In genomic region chr21:33687634-33688033, GRCh38 we compare ENCODE assay signal across 19 cellular contexts. TPM values are rescaled to one million over a fixed set of nuclear protein-coding genes. Genes with fewer than 3 reads are reported as not detected.
A peak's percentile ranks its signal among the peaks of the same experiment; 100 is the strongest.
DNase-seq lines count a peak whose midpoint lies in the region; ATAC-seq, FAIRE-seq and TF ChIP-seq lines count a peak whose summit lies in the region.
"Had no signal": no experiment of that assay in that cellular context is flagged by ENCODE, and none has a peak within 500 bp of the region (broad histone marks: within the 10 kb centered on the region; RNA-seq: fewer than 3 reads in every experiment).

No MANE protein-coding gene starts in this region.

- H3K4me1 ChIP-seq in cardiac muscle cell (ENCODE audit: low read depth) (peaks cover 74% of the 10 kb centered on the region), right atrium auricular region (peaks cover 0 to 89% of the 10 kb centered on the region in 2 donors), HUES64 (ENCODE audit: insufficient read depth, low read length) (peaks cover 79% of the 10 kb centered on the region), astrocyte (ENCODE audit: insufficient read depth, low read length) (peaks cover 47% of the 10 kb centered on the region), subcutaneous abdominal adipose tissue (ENCODE audit: control insufficient read depth in 5 of 5, insufficient read depth in 5 of 5, low read length in 5 of 5) (peaks cover 2 to 71% (median 59%) of the 10 kb centered on the region in 5 donors)
- H3K4me1 ChIP-seq: BLaER1 had no signal

- ATAC-seq in GM18511 (IDR thresholded peaks at IDR 0.05; ENCODE audit: unreplicated experiment): no peak
- ATAC-seq: CD8-positive, alpha-beta T cell; GM12878; K562; Right ventricle myocardium inferior had no signal

- TF ChIP-seq CTCF in cardiac muscle cell (IDR thresholded peaks at IDR 0.05; ENCODE audit: low read depth, low read length) (no peak), right atrium auricular region (IDR thresholded peaks at IDR 0.05) (no peak), astrocyte (IDR thresholded peaks at IDR 0.05; ENCODE audit: insufficient read depth, low read depth, low read length) (no peak)

- peak overlapping the region; percentile 90 for H3K27ac Mint-ChIP-seq in astrocyte (ENCODE audit: unreplicated experiment)
- H3K27ac Mint-ChIP-seq: CD8-positive, alpha-beta T cell had no signal

- H3K4me3 Mint-ChIP-seq in astrocyte (ENCODE audit: unreplicated experiment): no peak overlapping the region
- H3K4me3 Mint-ChIP-seq: CD8-positive, alpha-beta T cell had no signal

- H3K36me3 Mint-ChIP-seq in astrocyte (ENCODE audit: low read depth, unreplicated experiment): no peaks in the 10 kb centered on the region
- H3K36me3 Mint-ChIP-seq: CD8-positive, alpha-beta T cell had no signal

- peaks cover 22% of the 10 kb centered on the region for H4K20me1 ChIP-seq in astrocyte (ENCODE audit: insufficient read depth, low read length)
- H4K20me1 ChIP-seq: BLaER1 had no signal

- H3K9me3 ChIP-seq in cardiac muscle cell (ENCODE audit: low read depth): no peaks in the 10 kb centered on the region
- H3K9me3 ChIP-seq in right atrium auricular region: no peaks in the 10 kb centered on the region
- no peaks in the 10 kb centered on the region for H3K9me3 ChIP-seq in HUES64 (ENCODE audit: insufficient read depth, low read depth, low read length)
- H3K9me3 ChIP-seq in astrocyte (ENCODE audit: insufficient read depth, low read depth, low read length): no peaks in the 10 kb centered on the region
- no peaks in the 10 kb centered on the region for H3K9me3 ChIP-seq in subcutaneous abdominal adipose tissue (ENCODE audit: control insufficient read depth in 5 of 5, low read length in 5 of 5)
- H3K9me3 ChIP-seq: BLaER1, Peyer's patch had no signal

- H3K27me3 Mint-ChIP-seq in astrocyte (ENCODE audit: low read depth, unreplicated experiment): no peaks in the 10 kb centered on the region

- H3K27me3 ChIP-seq in cardiac muscle cell (no peaks in the 10 kb centered on the region), right atrium auricular region (no peaks in the 10 kb centered on the region), HUES64 (ENCODE audit: insufficient read depth, low read length) (no peaks in the 10 kb centered on the region), astrocyte (ENCODE audit: insufficient read depth, low read length) (no peaks in the 10 kb centered on the region), subcutaneous abdominal adipose tissue (ENCODE audit: control insufficient read depth in 5 of 5, insufficient read depth in 4 of 5, low read length in 5 of 5) (no peaks in the 10 kb centered on the region)
- H3K27me3 ChIP-seq: BLaER1, Peyer's patch had no signal

- peaks cover 76% of the 10 kb centered on the region for H3K79me2 ChIP-seq in astrocyte (ENCODE audit: insufficient read depth, low read length)

- no peak overlapping the region for H2AFZ ChIP-seq in astrocyte (ENCODE audit: low read depth, low read length)

- WGBS in HUES64: 83% methylated on average over 3 of the region's 3 CpGs

- DNase-seq in cardiac muscle cell (ENCODE audit: low read depth in 1 of 2, low spot score in 1 of 2) (no peak), right atrium auricular region (ENCODE audit: low spot score) (no peak), astrocyte (ENCODE audit: low read depth) (no peak), activated gamma-delta T cell treated with Interleukin-2 at 50 U/mL for 16 hours (no peak)
- DNase-seq in stimulated activated CD8-positive, alpha-beta memory T cell treated with anti-CD3 and anti-CD28 coated beads, Interleukin-4, amount 100 ng/mL, for 48 hours: no peak
- DNase-seq: CD8-positive, alpha-beta T cell; GDM1; NCI-H1436 treated with DMSO at 0.1 percent for 48 hours; NCI-H2081; Peyer's patch had no signal

- no peak overlapping the region for H3K9ac ChIP-seq in HUES64 (ENCODE audit: low read depth, low read length)
- no peak overlapping the region for H3K9ac ChIP-seq in astrocyte (ENCODE audit: low read length)
- no peak overlapping the region for H3K9ac ChIP-seq in subcutaneous abdominal adipose tissue (ENCODE audit: low read length in 5 of 5)
- H3K9ac ChIP-seq: BLaER1 had no signal

- peaks cover 64% of the 10 kb centered on the region for H3K4me1 Mint-ChIP-seq in astrocyte (ENCODE audit: low read depth, unreplicated experiment)

- H3K27ac ChIP-seq in cardiac muscle cell (peak overlapping the region; percentile 31), right atrium auricular region (peak overlapping the region in 1 of 2 donors; percentile 26), HUES64 (ENCODE audit: low read depth, low read length) (0 out of 2 replicates have a peak overlapping the region, but pooled peaks have one; percentile 9), astrocyte (ENCODE audit: low read depth, low read length) (no peak overlapping the region), subcutaneous abdominal adipose tissue (ENCODE audit: low read depth, low read length) (peak overlapping the region; percentile 63)
- H3K27ac ChIP-seq: BLaER1, Peyer's patch, SK-N-MC had no signal

- H3K9me3 Mint-ChIP-seq in astrocyte (ENCODE audit: unreplicated experiment): no peaks in the 10 kb centered on the region
- H3K9me3 Mint-ChIP-seq: CD8-positive, alpha-beta T cell had no signal

- peak overlapping the region; percentile 50 for H3K4me2 ChIP-seq in astrocyte (ENCODE audit: low read length)
- H3K4me2 ChIP-seq: BLaER1 had no signal

- no peak for FAIRE-seq in astrocyte (lab: Jason Lieb, UNC)
- FAIRE-seq: GM12878, H1, K562 had no signal

- H3K36me3 ChIP-seq in cardiac muscle cell (no peaks in the 10 kb centered on the region), right atrium auricular region (no peaks in the 10 kb centered on the region), HUES64 (ENCODE audit: insufficient read depth, low read length) (no peaks in the 10 kb centered on the region), astrocyte (ENCODE audit: insufficient read depth, low read length) (no peaks in the 10 kb centered on the region), subcutaneous abdominal adipose tissue (ENCODE audit: control insufficient read depth in 5 of 5, insufficient read depth in 5 of 5, low read length in 5 of 5) (no peaks in the 10 kb centered on the region)
- H3K36me3 ChIP-seq: BLaER1, Peyer's patch had no signal

- H3K4me3 ChIP-seq in cardiac muscle cell: no peak overlapping the region
- H3K4me3 ChIP-seq in right atrium auricular region: no peak overlapping the region
- H3K4me3 ChIP-seq in HUES64 (ENCODE audit: low read length): no peak overlapping the region
- H3K4me3 ChIP-seq in astrocyte (ENCODE audit: insufficient read depth, low read depth, low read length): no peak overlapping the region
- H3K4me3 ChIP-seq in subcutaneous abdominal adipose tissue (ENCODE audit: low read depth in 1 of 5, low read length in 5 of 5): no peak overlapping the region
- H3K4me3 ChIP-seq: BLaER1, GM12878, K562, Peyer's patch, SK-N-MC had no signal

RNA-seq across cellular contexts. Expression of gene ITSN1, which starts 45.3 kb away (rescaled TPM):
- 125 and 139 TPM in 2 replicates for total RNA-seq in cardiac muscle cell
- polyA plus RNA-seq in cardiac muscle cell: 90.9 and 92.4 TPM in 2 replicates
- 10 to 100 TPM; 49.9 to 54.9 TPM for total RNA-seq in right atrium auricular region
- polyA plus RNA-seq in HUES64 (2013, experiment 1 of 2): 46.9 TPM
- 48.3 TPM for polyA plus RNA-seq in HUES64 (2013, experiment 2 of 2)
- 61.6 and 77.3 TPM in 2 replicates for total RNA-seq in astrocyte

RNA-seq across cellular contexts. Expression of gene CRYZL1, which starts 46.1 kb away (rescaled TPM):
- total RNA-seq in cardiac muscle cell (17.0 and 58.3 TPM in 2 replicates), right atrium auricular region (10 to 100 TPM; 19.0 to 27.5 TPM), astrocyte (30.7 and 31.8 TPM in 2 replicates)
- 58.1 and 79.4 TPM in 2 replicates for polyA plus RNA-seq in cardiac muscle cell
- polyA plus RNA-seq in HUES64 (2013, experiment 1 of 2): 17.1 TPM
- polyA plus RNA-seq in HUES64 (2013, experiment 2 of 2): 25.3 TPM
